11 cellular contexts compared by ENCODE assay signal in the genomic region with DNA sequence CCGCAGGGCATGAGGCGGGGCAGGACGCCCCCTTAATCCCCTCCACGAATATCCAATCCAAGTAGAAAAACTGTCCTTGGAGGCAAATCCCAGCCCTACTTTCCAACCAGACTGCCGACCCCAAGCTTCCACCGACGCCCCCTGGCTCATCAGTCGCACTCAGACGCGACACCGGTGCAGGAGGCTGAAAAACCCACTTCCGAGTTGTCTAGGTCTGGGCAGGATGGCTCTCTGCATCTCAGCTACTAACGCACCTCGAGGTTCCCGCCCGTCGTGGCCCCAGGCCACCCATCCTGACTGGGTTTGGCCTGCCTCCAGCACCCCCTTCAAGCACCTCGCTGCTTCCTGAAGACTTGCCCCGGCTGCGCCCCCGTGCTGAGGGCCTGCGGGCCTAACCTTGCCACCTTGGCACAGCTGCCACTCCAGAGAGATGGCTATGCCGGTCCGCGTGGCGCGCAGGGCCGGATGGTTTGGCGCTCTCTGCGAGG. TPM values are rescaled to one million over a fixed set of nuclear protein-coding genes. Genes with fewer than 3 reads are reported as not detected.
DNase-seq lines count a peak whose midpoint lies in the region; ATAC-seq and TF ChIP-seq lines count a peak whose summit lies in the region.
"Had no signal": no experiment of that assay in that cellular context is flagged by ENCODE, and none has a peak within 500 bp of the region (broad histone marks: within the 10 kb centered on the region; RNA-seq: fewer than 3 reads in every experiment).

No MANE protein-coding gene starts in this region.

- peaks cover 36% of the 10 kb centered on the region for H3K4me1 ChIP-seq in GM23338 (ENCODE audit: insufficient read depth)
- peaks cover 11% of the 10 kb centered on the region for H3K4me1 ChIP-seq in iPS DF 6.9 (ENCODE audit: control insufficient read depth, insufficient read depth, low read length)
- H3K4me1 ChIP-seq in skeletal muscle satellite cell (ENCODE audit: control insufficient read depth, insufficient read depth, low read length) = peaks cover 22% of the 10 kb centered on the region

- H2AFZ ChIP-seq in GM23338 = peak overlapping the region; percentile 74

- TF ChIP-seq CTCF in GM23338 (conservative IDR thresholded peaks at IDR 0.05; ENCODE audit: low read depth in 2 of 2) = no peak

- peak overlapping the region; percentile 72 for H3K4me3 ChIP-seq in GM23338
- H3K4me3 ChIP-seq in iPS DF 6.9 (ENCODE audit: low read length) = peak overlapping the region; percentile 87; the same call in 1 of the 2 replicates
- H3K4me3 ChIP-seq in skeletal muscle satellite cell (ENCODE audit: low read length) = peak overlapping the region; percentile 65
- H3K4me3 ChIP-seq: SK-N-MC had no signal

- WGBS in iPS DF 6.9 (ENCODE audit: insufficient coverage, insufficient read length) = no CpG with 5 or more reads among the region's 30 CpGs

- DNase-seq in GM23338 (ENCODE audit: low spot score) = peak; percentile 63
- DNase-seq in activated gamma-delta T cell treated with Interleukin-2 at 50 U/mL for 16 hours = peak; percentile 22
- DNase-seq in iPS DF 6.9 (ENCODE audit: low read depth, low spot score) = no peak
- DNase-seq in SIG-M5 (lab: John Stamatoyannopoulos, UW) = no peak
- DNase-seq in LoVo (ENCODE audit: low spot score) = no peak
- DNase-seq: effector memory CD4-positive, alpha-beta T cell; stimulated activated CD4-positive, alpha-beta T cell treated with anti-CD3 and anti-CD28 coated beads, Interleukin-1b, Interleukin-23, amount 100 ng/mL, for 48 hours had no signal

- H3K9ac ChIP-seq in skeletal muscle satellite cell (ENCODE audit: low read depth, low read length) = no peak overlapping the region

- peaks cover 20% of the 10 kb centered on the region for H3K36me3 Mint-ChIP-seq in GM23338 (ENCODE audit: low read depth)

- H3K79me2 ChIP-seq in GM23338 (replicated peaks; ENCODE audit: insufficient read depth) = peaks cover 59% of the 10 kb centered on the region

- peak overlapping the region; percentile 79; the same call in 1 of the 2 replicates for H3K27ac Mint-ChIP-seq in GM23338

- H3K4me3 Mint-ChIP-seq in GM23338 = peak overlapping the region; percentile 79

- H3K36me3 ChIP-seq in GM23338 (ENCODE audit: insufficient read depth) (no peaks in the 10 kb centered on the region), iPS DF 6.9 (ENCODE audit: control insufficient read depth, insufficient read depth, low read length) (no peaks in the 10 kb centered on the region), skeletal muscle satellite cell (ENCODE audit: insufficient read depth, low read length) (no peaks in the 10 kb centered on the region)

- H3F3A ChIP-seq in GM23338 (replicated peaks; ENCODE audit: low read depth) = peaks cover 4% of the 10 kb centered on the region

- peaks cover 26% of the 10 kb centered on the region for H4K20me1 ChIP-seq in GM23338 (replicated peaks; ENCODE audit: insufficient read depth)

- no peaks in the 10 kb centered on the region for H3K9me2 ChIP-seq in GM23338 (ENCODE audit: insufficient read depth)

- peak; percentile 19 for ATAC-seq in GM23338
- no peak for ATAC-seq in GM21390 (IDR thresholded peaks at IDR 0.05; ENCODE audit: unreplicated experiment)
- ATAC-seq in HG02938 (IDR thresholded peaks at IDR 0.05; ENCODE audit: unreplicated experiment) = no peak

- H3K4me1 Mint-ChIP-seq in GM23338 = peaks cover 57% of the 10 kb centered on the region

- H3K9me3 ChIP-seq in iPS DF 6.9 (ENCODE audit: control insufficient read depth, insufficient read depth, low read length) (no peaks in the 10 kb centered on the region), skeletal muscle satellite cell (replicated peaks; ENCODE audit: low read length) (no peaks in the 10 kb centered on the region)

- H3K9me3 Mint-ChIP-seq in GM23338 = no peaks in the 10 kb centered on the region

- peaks cover 20% of the 10 kb centered on the region for H3K27me3 Mint-ChIP-seq in GM23338 (ENCODE audit: insufficient read depth, low read depth, poor library complexity)

- H3K4me2 ChIP-seq in GM23338 = peak overlapping the region; percentile 95
- peak overlapping the region; percentile 68 for H3K4me2 ChIP-seq in skeletal muscle satellite cell (ENCODE audit: low read length)

- H3K27ac ChIP-seq in GM23338 (ENCODE audit: low read depth) (peak overlapping the region; percentile 89; the same call in 1 of the 2 replicates), iPS DF 6.9 (ENCODE audit: low read length) (no peak overlapping the region)
- H3K27ac ChIP-seq: SK-N-MC had no signal

- H3K27me3 ChIP-seq in GM23338 (ENCODE audit: insufficient read depth) (peaks cover 20% of the 10 kb centered on the region), iPS DF 6.9 (ENCODE audit: control insufficient read depth, insufficient read depth, low read length) (no peaks in the 10 kb centered on the region), skeletal muscle satellite cell (ENCODE audit: control insufficient read depth, insufficient read depth, low read length) (peaks cover 85% of the 10 kb centered on the region)

TF ChIP-seq in GM23338, 12 proteins besides CTCF, POLR2A, EP300 and RAD21:
- TF ChIP-seq, protein P1, sequence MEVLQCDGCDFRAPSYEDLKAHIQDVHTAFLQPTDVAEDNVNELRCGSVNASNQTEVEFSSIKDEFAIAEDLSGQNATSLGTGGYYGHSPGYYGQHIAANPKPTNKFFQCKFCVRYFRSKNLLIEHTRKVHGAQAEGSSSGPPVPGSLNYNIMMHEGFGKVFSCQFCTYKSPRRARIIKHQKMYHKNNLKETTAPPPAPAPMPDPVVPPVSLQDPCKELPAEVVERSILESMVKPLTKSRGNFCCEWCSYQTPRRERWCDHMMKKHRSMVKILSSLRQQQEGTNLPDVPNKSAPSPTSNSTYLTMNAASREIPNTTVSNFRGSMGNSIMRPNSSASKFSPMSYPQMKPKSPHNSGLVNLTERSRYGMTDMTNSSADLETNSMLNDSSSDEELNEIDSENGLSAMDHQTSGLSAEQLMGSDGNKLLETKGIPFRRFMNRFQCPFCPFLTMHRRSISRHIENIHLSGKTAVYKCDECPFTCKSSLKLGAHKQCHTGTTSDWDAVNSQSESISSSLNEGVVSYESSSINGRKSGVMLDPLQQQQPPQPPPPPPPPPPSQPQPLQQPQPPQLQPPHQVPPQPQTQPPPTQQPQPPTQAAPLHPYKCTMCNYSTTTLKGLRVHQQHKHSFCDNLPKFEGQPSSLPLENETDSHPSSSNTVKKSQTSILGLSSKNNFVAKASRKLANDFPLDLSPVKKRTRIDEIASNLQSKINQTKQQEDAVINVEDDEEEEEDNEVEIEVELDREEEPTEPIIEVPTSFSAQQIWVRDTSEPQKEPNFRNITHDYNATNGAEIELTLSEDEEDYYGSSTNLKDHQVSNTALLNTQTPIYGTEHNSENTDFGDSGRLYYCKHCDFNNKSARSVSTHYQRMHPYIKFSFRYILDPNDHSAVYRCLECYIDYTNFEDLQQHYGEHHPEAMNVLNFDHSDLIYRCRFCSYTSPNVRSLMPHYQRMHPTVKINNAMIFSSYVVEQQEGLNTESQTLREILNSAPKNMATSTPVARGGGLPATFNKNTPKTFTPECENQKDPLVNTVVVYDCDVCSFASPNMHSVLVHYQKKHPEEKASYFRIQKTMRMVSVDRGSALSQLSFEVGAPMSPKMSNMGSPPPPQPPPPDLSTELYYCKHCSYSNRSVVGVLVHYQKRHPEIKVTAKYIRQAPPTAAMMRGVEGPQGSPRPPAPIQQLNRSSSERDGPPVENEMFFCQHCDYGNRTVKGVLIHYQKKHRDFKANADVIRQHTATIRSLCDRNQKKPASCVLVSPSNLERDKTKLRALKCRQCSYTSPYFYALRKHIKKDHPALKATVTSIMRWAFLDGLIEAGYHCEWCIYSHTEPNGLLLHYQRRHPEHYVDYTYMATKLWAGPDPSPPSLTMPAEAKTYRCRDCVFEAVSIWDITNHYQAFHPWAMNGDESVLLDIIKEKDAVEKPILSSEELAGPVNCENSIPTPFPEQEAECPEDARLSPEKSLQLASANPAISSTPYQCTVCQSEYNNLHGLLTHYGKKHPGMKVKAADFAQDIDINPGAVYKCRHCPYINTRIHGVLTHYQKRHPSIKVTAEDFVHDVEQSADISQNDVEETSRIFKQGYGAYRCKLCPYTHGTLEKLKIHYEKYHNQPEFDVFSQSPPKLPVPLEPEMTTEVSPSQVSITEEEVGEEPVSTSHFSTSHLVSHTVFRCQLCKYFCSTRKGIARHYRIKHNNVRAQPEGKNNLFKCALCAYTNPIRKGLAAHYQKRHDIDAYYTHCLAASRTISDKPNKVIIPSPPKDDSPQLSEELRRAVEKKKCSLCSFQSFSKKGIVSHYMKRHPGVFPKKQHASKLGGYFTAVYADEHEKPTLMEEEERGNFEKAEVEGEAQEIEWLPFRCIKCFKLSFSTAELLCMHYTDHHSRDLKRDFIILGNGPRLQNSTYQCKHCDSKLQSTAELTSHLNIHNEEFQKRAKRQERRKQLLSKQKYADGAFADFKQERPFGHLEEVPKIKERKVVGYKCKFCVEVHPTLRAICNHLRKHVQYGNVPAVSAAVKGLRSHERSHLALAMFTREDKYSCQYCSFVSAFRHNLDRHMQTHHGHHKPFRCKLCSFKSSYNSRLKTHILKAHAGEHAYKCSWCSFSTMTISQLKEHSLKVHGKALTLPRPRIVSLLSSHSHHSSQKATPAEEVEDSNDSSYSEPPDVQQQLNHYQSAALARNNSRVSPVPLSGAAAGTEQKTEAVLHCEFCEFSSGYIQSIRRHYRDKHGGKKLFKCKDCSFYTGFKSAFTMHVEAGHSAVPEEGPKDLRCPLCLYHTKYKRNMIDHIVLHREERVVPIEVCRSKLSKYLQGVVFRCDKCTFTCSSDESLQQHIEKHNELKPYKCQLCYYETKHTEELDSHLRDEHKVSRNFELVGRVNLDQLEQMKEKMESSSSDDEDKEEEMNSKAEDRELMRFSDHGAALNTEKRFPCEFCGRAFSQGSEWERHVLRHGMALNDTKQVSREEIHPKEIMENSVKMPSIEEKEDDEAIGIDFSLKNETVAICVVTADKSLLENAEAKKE (CRISPR knock-in tag; IDR thresholded peaks at IDR 0.05) = no peak
- TF ChIP-seq NANOG (IDR thresholded peaks at IDR 0.05; ENCODE audit: borderline replicate concordance) = no peak
- TF ChIP-seq, protein P2, sequence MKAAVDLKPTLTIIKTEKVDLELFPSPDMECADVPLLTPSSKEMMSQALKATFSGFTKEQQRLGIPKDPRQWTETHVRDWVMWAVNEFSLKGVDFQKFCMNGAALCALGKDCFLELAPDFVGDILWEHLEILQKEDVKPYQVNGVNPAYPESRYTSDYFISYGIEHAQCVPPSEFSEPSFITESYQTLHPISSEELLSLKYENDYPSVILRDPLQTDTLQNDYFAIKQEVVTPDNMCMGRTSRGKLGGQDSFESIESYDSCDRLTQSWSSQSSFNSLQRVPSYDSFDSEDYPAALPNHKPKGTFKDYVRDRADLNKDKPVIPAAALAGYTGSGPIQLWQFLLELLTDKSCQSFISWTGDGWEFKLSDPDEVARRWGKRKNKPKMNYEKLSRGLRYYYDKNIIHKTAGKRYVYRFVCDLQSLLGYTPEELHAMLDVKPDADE (IDR thresholded peaks at IDR 0.05) = 0 out of 2 replicates have a peak, but pooled peaks have one; percentile 25
- no peak for TF ChIP-seq POLR2AphosphoS5 (IDR thresholded peaks at IDR 0.05; ENCODE audit: low read depth)
TF ChIP-seq in GM23338: peak in this region for 1.

RNA-seq across cellular contexts. Expression of a gene that starts 15.5 kb away (rescaled TPM):
- 24.6 and 34.2 TPM in 2 replicates for total RNA-seq in GM23338 (2014; rRNA removed; shearing (Covaris generic))
- 36.5 and 36.6 TPM in 2 replicates for polyA plus RNA-seq in GM23338 (2016; fragmentation: Nextera tagmentation; extraction: Ambion mirVana)
- total RNA-seq in skeletal muscle satellite cell (2012; rRNA removed) = 0.51 and 1.3 TPM in 2 replicates

Comparison
In these comparisons a context has a peak if more than half of its experiments do, and no peak if none do; other contexts are left out.
1. DNase-seq: peak in GM23338 (single experiment) and activated gamma-delta T cell treated with Interleukin-2 at 50 U/mL for 16 hours (single experiment); none in iPS DF 6.9 (single experiment), SIG-M5 (single experiment) and LoVo (single experiment).
2. Peak in every context shown above with its lines, with median percentiles within 50 percentile points of each other: H3K4me3 ChIP-seq.